In the genomic region with DNA sequence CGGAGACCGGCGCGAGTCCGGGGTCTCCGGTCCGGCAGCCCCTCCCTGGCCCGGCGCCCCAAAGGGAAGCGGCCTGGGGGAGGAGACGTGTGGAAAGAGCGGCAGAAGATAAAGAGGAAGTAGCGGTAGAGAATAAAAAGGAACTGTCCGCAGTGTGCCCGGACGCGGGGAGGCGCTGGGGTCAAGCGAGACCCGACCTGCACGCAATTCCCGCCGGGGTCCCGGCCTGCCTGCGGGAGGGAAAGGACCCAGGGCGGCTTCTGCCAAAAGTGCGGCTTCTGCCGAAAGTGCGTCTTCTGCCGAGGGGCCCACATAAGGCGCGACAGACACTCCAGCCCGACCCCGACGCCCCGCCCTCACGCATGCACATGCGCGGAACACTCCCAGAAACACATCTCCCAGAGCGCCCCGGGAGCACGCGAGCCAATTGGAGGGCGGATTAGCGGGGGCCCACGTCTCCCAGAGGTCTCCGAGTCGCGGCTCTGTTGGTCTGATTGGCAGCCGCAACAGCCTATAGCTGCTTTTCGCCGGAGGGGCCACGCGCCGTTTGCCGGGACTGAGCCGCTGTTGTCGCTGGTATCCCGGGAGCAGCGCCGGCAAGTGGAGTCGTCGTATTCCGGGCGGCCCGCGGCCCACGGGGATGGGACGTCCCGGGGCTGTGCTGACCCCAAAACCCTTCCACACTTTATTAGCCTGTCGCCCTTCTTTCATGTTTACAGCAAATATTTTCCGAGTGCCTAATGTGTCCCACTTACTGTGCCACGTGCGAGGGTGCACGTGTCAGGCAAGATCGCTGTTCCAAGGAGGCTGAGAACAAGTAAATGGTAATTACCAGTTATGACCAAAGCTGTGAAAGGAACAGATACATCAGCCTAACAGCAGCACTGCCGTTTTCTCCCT, we compare ENCODE assay signal across 1 cellular context.
A peak's percentile ranks its signal among the peaks of the same experiment; 100 is the strongest.
TF ChIP-seq lines count a peak whose summit lies in the region.

No MANE protein-coding gene starts in this region.

TF ChIP-seq in K562, 482 proteins besides CTCF, POLR2A, EP300 and RAD21 (continued from another document and continues in another):
- TF ChIP-seq, protein P1, sequence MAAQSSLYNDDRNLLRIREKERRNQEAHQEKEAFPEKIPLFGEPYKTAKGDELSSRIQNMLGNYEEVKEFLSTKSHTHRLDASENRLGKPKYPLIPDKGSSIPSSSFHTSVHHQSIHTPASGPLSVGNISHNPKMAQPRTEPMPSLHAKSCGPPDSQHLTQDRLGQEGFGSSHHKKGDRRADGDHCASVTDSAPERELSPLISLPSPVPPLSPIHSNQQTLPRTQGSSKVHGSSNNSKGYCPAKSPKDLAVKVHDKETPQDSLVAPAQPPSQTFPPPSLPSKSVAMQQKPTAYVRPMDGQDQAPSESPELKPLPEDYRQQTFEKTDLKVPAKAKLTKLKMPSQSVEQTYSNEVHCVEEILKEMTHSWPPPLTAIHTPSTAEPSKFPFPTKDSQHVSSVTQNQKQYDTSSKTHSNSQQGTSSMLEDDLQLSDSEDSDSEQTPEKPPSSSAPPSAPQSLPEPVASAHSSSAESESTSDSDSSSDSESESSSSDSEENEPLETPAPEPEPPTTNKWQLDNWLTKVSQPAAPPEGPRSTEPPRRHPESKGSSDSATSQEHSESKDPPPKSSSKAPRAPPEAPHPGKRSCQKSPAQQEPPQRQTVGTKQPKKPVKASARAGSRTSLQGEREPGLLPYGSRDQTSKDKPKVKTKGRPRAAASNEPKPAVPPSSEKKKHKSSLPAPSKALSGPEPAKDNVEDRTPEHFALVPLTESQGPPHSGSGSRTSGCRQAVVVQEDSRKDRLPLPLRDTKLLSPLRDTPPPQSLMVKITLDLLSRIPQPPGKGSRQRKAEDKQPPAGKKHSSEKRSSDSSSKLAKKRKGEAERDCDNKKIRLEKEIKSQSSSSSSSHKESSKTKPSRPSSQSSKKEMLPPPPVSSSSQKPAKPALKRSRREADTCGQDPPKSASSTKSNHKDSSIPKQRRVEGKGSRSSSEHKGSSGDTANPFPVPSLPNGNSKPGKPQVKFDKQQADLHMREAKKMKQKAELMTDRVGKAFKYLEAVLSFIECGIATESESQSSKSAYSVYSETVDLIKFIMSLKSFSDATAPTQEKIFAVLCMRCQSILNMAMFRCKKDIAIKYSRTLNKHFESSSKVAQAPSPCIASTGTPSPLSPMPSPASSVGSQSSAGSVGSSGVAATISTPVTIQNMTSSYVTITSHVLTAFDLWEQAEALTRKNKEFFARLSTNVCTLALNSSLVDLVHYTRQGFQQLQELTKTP (IDR thresholded peaks at IDR 0.05; ENCODE audit: low read depth in 1 of 2, partially characterized antibody in 2 of 2), result peak in 1 of 2 experiments; percentile 91
- peak; percentile 17; the same call in 1 of the 2 replicates for TF ChIP-seq SMAD4 (CRISPR knock-in tag; conservative IDR thresholded peaks at IDR 0.05)
- peak; percentile 98 for TF ChIP-seq ZNF232 (CRISPR knock-in tag; IDR thresholded peaks at IDR 0.05)
- TF ChIP-seq, protein P2, sequence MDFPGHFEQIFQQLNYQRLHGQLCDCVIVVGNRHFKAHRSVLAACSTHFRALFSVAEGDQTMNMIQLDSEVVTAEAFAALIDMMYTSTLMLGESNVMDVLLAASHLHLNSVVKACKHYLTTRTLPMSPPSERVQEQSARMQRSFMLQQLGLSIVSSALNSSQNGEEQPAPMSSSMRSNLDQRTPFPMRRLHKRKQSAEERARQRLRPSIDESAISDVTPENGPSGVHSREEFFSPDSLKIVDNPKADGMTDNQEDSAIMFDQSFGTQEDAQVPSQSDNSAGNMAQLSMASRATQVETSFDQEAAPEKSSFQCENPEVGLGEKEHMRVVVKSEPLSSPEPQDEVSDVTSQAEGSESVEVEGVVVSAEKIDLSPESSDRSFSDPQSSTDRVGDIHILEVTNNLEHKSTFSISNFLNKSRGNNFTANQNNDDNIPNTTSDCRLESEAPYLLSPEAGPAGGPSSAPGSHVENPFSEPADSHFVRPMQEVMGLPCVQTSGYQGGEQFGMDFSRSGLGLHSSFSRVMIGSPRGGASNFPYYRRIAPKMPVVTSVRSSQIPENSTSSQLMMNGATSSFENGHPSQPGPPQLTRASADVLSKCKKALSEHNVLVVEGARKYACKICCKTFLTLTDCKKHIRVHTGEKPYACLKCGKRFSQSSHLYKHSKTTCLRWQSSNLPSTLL (IDR thresholded peaks at IDR 0.05), result no peak
- TF ChIP-seq ZNF699 (CRISPR knock-in tag; IDR thresholded peaks at IDR 0.05; ENCODE audit: insufficient replicate concordance), result no peak
- peak; percentile 60 for TF ChIP-seq MEIS2 (IDR thresholded peaks at IDR 0.05; ENCODE audit: partially characterized antibody)
- TF ChIP-seq, protein P3, sequence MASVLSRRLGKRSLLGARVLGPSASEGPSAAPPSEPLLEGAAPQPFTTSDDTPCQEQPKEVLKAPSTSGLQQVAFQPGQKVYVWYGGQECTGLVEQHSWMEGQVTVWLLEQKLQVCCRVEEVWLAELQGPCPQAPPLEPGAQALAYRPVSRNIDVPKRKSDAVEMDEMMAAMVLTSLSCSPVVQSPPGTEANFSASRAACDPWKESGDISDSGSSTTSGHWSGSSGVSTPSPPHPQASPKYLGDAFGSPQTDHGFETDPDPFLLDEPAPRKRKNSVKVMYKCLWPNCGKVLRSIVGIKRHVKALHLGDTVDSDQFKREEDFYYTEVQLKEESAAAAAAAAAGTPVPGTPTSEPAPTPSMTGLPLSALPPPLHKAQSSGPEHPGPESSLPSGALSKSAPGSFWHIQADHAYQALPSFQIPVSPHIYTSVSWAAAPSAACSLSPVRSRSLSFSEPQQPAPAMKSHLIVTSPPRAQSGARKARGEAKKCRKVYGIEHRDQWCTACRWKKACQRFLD (CRISPR knock-in tag; IDR thresholded peaks at IDR 0.05), result peak; percentile 81; the same call in 1 of the 2 replicates
- TF ChIP-seq ZNF282 (CRISPR knock-in tag; IDR thresholded peaks at IDR 0.05), result peak; percentile 97
- TF ChIP-seq, protein P4, sequence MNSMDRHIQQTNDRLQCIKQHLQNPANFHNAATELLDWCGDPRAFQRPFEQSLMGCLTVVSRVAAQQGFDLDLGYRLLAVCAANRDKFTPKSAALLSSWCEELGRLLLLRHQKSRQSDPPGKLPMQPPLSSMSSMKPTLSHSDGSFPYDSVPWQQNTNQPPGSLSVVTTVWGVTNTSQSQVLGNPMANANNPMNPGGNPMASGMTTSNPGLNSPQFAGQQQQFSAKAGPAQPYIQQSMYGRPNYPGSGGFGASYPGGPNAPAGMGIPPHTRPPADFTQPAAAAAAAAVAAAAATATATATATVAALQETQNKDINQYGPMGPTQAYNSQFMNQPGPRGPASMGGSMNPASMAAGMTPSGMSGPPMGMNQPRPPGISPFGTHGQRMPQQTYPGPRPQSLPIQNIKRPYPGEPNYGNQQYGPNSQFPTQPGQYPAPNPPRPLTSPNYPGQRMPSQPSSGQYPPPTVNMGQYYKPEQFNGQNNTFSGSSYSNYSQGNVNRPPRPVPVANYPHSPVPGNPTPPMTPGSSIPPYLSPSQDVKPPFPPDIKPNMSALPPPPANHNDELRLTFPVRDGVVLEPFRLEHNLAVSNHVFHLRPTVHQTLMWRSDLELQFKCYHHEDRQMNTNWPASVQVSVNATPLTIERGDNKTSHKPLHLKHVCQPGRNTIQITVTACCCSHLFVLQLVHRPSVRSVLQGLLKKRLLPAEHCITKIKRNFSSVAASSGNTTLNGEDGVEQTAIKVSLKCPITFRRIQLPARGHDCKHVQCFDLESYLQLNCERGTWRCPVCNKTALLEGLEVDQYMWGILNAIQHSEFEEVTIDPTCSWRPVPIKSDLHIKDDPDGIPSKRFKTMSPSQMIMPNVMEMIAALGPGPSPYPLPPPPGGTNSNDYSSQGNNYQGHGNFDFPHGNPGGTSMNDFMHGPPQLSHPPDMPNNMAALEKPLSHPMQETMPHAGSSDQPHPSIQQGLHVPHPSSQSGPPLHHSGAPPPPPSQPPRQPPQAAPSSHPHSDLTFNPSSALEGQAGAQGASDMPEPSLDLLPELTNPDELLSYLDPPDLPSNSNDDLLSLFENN (IDR thresholded peaks at IDR 0.05; ENCODE audit: low read depth in 2 of 2, low read length in 2 of 2), result no peak
- TF ChIP-seq, protein P5, sequence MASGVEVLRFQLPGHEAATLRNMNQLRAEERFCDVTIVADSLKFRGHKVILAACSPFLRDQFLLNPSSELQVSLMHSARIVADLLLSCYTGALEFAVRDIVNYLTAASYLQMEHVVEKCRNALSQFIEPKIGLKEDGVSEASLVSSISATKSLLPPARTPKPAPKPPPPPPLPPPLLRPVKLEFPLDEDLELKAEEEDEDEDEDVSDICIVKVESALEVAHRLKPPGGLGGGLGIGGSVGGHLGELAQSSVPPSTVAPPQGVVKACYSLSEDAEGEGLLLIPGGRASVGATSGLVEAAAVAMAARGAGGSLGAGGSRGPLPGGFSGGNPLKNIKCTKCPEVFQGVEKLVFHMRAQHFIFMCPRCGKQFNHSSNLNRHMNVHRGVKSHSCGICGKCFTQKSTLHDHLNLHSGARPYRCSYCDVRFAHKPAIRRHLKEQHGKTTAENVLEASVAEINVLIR (CRISPR knock-in tag; IDR thresholded peaks at IDR 0.05), result peak; percentile 22; the same call in 1 of the 2 replicates
- TF ChIP-seq, protein P6, sequence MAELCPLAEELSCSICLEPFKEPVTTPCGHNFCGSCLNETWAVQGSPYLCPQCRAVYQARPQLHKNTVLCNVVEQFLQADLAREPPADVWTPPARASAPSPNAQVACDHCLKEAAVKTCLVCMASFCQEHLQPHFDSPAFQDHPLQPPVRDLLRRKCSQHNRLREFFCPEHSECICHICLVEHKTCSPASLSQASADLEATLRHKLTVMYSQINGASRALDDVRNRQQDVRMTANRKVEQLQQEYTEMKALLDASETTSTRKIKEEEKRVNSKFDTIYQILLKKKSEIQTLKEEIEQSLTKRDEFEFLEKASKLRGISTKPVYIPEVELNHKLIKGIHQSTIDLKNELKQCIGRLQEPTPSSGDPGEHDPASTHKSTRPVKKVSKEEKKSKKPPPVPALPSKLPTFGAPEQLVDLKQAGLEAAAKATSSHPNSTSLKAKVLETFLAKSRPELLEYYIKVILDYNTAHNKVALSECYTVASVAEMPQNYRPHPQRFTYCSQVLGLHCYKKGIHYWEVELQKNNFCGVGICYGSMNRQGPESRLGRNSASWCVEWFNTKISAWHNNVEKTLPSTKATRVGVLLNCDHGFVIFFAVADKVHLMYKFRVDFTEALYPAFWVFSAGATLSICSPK (IDR thresholded peaks at IDR 0.05; ENCODE audit: borderline replicate concordance), result no peak
- TF ChIP-seq, protein P7, sequence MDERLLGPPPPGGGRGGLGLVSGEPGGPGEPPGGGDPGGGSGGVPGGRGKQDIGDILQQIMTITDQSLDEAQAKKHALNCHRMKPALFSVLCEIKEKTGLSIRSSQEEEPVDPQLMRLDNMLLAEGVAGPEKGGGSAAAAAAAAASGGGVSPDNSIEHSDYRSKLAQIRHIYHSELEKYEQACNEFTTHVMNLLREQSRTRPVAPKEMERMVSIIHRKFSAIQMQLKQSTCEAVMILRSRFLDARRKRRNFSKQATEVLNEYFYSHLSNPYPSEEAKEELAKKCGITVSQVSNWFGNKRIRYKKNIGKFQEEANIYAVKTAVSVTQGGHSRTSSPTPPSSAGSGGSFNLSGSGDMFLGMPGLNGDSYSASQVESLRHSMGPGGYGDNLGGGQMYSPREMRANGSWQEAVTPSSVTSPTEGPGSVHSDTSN (CRISPR knock-in tag; IDR thresholded peaks at IDR 0.05; ENCODE audit: low read depth), result peak; percentile 91
- TF ChIP-seq, protein P7 (tag; conservative IDR thresholded peaks at IDR 0.05; ENCODE audit: low read depth), result peak; percentile 97
- TF ChIP-seq, protein P8, sequence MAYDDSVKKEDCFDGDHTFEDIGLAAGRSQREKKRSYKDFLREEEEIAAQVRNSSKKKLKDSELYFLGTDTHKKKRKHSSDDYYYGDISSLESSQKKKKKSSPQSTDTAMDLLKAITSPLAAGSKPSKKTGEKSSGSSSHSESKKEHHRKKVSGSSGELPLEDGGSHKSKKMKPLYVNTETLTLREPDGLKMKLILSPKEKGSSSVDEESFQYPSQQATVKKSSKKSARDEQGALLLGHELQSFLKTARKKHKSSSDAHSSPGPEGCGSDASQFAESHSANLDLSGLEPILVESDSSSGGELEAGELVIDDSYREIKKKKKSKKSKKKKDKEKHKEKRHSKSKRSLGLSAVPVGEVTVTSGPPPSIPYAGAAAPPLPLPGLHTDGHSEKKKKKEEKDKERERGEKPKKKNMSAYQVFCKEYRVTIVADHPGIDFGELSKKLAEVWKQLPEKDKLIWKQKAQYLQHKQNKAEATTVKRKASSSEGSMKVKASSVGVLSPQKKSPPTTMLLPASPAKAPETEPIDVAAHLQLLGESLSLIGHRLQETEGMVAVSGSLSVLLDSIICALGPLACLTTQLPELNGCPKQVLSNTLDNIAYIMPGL (CRISPR knock-in tag; IDR thresholded peaks at IDR 0.05), result peak; percentile 88; the same call in 1 of the 2 replicates
- peak; percentile 56 for TF ChIP-seq HCFC1 (IDR thresholded peaks at IDR 0.05; ENCODE audit: low read depth, low read length)
- TF ChIP-seq SMARCA4 (IDR thresholded peaks at IDR 0.05), result no peak
- TF ChIP-seq, protein P9, sequence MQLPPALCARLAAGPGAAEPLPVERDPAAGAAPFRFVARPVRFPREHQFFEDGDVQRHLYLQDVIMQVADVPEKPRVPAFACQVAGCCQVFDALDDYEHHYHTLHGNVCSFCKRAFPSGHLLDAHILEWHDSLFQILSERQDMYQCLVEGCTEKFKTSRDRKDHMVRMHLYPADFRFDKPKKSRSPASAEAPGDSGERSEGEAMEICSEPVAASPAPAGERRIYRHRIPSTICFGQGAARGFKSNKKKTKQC (CRISPR knock-in tag; IDR thresholded peaks at IDR 0.05), result peak; percentile 98
- peak; percentile 82 for TF ChIP-seq SUPT5H (IDR thresholded peaks at IDR 0.05)
- TF ChIP-seq SP2 (IDR thresholded peaks at IDR 0.05; ENCODE audit: extremely low read depth, low read depth, low read length, poor library complexity, severe bottlenecking), result peak; percentile 57
- no peak for TF ChIP-seq ZNF146 (CRISPR knock-in tag; IDR thresholded peaks at IDR 0.05; ENCODE audit: unreplicated experiment)
- TF ChIP-seq TAF1 (IDR thresholded peaks at IDR 0.05; ENCODE audit: control insufficient read depth, extremely low read depth, insufficient read depth, low read length, severe bottlenecking), result peak; percentile 40
- peak; percentile 72 for TF ChIP-seq ZNF143 (CRISPR knock-in tag; IDR thresholded peaks at IDR 0.05)
- peak; percentile 99 for TF ChIP-seq FOXK1 (CRISPR knock-in tag; IDR thresholded peaks at IDR 0.05; ENCODE audit: borderline replicate concordance)
- TF ChIP-seq TCF3 (CRISPR knock-in tag; IDR thresholded peaks at IDR 0.05), result no peak
- TF ChIP-seq, protein P10, sequence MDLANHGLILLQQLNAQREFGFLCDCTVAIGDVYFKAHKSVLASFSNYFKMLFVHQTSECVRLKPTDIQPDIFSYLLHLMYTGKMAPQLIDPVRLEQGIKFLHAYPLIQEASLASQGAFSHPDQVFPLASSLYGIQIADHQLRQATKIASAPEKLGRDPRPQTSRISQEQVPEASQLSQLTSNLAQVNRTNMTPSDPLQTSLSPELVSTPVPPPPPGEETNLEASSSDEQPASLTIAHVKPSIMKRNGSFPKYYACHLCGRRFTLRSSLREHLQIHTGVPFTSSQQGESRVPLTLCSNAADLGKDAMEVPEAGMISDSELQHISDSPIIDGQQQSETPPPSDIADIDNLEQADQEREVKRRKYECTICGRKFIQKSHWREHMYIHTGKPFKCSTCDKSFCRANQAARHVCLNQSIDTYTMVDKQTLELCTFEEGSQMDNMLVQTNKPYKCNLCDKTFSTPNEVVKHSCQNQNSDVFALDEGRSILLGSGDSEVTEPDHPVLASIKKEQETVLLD (IDR thresholded peaks at IDR 0.05), result peak; percentile 75
- TF ChIP-seq, protein P11, sequence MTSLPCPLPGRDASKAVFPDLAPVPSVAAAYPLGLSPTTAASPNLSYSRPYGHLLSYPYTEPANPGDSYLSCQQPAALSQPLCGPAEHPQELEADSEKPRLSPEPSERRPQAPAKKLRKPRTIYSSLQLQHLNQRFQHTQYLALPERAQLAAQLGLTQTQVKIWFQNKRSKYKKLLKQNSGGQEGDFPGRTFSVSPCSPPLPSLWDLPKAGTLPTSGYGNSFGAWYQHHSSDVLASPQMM (CRISPR knock-in tag; IDR thresholded peaks at IDR 0.05), result no peak
